16 cellular contexts compared by ENCODE assay signal in genomic region chr12:124024790-124025189, GRCh38.
"Had no signal": no experiment of that assay in that cellular context is flagged by ENCODE, and none has a peak within 500 bp of the region (broad histone marks: within the 10 kb centered on the region; RNA-seq: fewer than 3 reads in every experiment).

No MANE protein-coding gene starts in this region.

- H3K4me3 Mint-ChIP-seq: naive thymus-derived CD8-positive, alpha-beta T cell; stimulated activated memory B cell treated with anti-CD40 and anti-IgM and Interleukin-4, amounts not matched to agents 10 μg/mL and 1 μg/mL and 100 μg/mL, for 72 hours had no signal

- H3K27me3 ChIP-seq: adrenal gland, neutrophil, tibial nerve, uterus had no signal

- DNase-seq: activated naive CD4-positive, alpha-beta T cell treated with anti-CD3 and anti-CD28 coated beads, Interleukin-2, amount 50 U/mL, for 16 hours; central memory CD4-positive, alpha-beta T cell; cortex of kidney; effector CD8-positive, alpha-beta T cell; kidney glomerular epithelial cell; mesenchymal stem cell; naive thymus-derived CD8-positive, alpha-beta T cell; retina; stimulated activated CD4-positive, alpha-beta T cell treated with anti-CD3 and anti-CD28 coated beads, Interleukin-2, amount 100 ng/mL, for 48 hours; T-helper 2 cell; uterus had no signal

- H3K4me3 ChIP-seq: adrenal gland, tibial nerve, uterus had no signal

- ATAC-seq: naive thymus-derived CD8-positive, alpha-beta T cell; stimulated activated memory B cell treated with anti-CD40 and anti-IgM and Interleukin-4, amounts not matched to agents 10 μg/mL and 1 μg/mL and 100 μg/mL, for 72 hours had no signal

- H3K9me3 Mint-ChIP-seq: activated T-helper 2 cell treated with anti-CD3 and anti-CD28 coated beads, Interferon-gamma antibody, Interleukin-2, Interleukin-4, amounts not matched to agents 10 μg/mL and 5 μg/mL and 100 μg/mL, durations not matched to agents 14 hours and 24 hours and 36 hours; stimulated activated memory B cell treated with anti-CD40 and anti-IgM and Interleukin-4, amounts not matched to agents 10 μg/mL and 1 μg/mL and 100 μg/mL, for 72 hours had no signal

- H3K4me1 Mint-ChIP-seq: stimulated activated memory B cell treated with anti-CD40 and anti-IgM and Interleukin-4, amounts not matched to agents 10 μg/mL and 1 μg/mL and 100 μg/mL, for 72 hours had no signal

- H3K27ac Mint-ChIP-seq: activated T-helper 2 cell treated with anti-CD3 and anti-CD28 coated beads, Interferon-gamma antibody, Interleukin-2, Interleukin-4, amounts not matched to agents 10 μg/mL and 5 μg/mL and 100 μg/mL, durations not matched to agents 14 hours and 24 hours and 36 hours; stimulated activated memory B cell treated with anti-CD40 and anti-IgM and Interleukin-4, amounts not matched to agents 10 μg/mL and 1 μg/mL and 100 μg/mL, for 72 hours had no signal

- H3K36me3 Mint-ChIP-seq: naive thymus-derived CD8-positive, alpha-beta T cell; stimulated activated memory B cell treated with anti-CD40 and anti-IgM and Interleukin-4, amounts not matched to agents 10 μg/mL and 1 μg/mL and 100 μg/mL, for 72 hours had no signal

- H3K27ac ChIP-seq: adrenal gland, neutrophil, tibial nerve, uterus had no signal
